In the genomic region with DNA sequence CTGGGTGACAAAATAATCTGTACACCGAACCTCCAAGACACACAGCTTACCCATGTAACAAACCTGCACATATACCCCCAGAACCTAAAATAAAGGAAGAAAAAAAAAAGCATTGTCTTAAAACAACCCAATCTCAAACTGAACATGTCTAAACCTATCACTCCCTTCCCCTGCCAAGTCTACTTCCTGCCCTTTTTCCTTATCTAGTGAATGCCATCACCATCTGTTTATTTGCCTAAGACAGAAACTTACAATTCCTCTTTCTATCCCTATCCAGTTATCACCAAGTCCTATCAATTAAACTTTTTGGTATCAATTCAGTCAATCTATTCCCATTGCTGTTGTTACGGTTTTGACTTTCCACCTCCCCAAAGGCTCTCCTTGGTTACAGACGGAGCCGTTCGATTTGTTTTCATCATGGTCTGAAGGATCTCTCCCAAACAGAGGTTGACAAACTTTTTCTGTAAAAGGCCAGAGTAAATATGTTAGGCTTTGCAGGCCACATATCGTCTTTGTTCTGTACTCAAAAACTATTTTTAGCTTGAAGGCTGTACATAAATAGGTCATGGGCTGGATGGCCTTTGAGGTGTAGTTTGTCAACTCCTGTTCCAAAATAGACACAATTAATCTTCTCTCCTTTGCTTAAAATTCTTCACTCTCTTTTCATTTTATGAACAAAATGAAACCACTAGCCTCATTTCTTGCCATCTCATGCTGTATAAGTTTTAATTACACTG, we compare ENCODE assay signal across 12 cellular contexts. TPM values are rescaled to one million over a fixed set of nuclear protein-coding genes. Genes with fewer than 3 reads are reported as not detected.
DNase-seq lines count a peak whose midpoint lies in the region; ATAC-seq and TF ChIP-seq lines count a peak whose summit lies in the region.
"Had no signal": no experiment of that assay in that cellular context is flagged by ENCODE, and none has a peak within 500 bp of the region (broad histone marks: within the 10 kb centered on the region; RNA-seq: fewer than 3 reads in every experiment).

No MANE protein-coding gene starts in this region.

- H3K36me3 ChIP-seq in endocrine pancreas (ENCODE audit: control insufficient read depth, insufficient read depth, low read length) (peaks cover 5% of the 10 kb centered on the region), mucosa of descending colon (ENCODE audit: low read depth) (peaks cover 4% of the 10 kb centered on the region)

- H3K4me3 ChIP-seq in endocrine pancreas (ENCODE audit: control insufficient read depth, insufficient read depth, low read length) = no peak overlapping the region
- H3K4me3 ChIP-seq in mucosa of descending colon = no peak overlapping the region

- H3K27me3 Mint-ChIP-seq in activated CD8-positive, alpha-beta memory T cell treated with anti-CD3 and anti-CD28 coated beads, Interleukin-2, amount 10 ng/mL, durations not matched to agents 7 days and 5 days = no peaks in the 10 kb centered on the region
- no peaks in the 10 kb centered on the region for H3K27me3 Mint-ChIP-seq in T-helper 17 cell
- H3K27me3 Mint-ChIP-seq in progenitor cell of endocrine pancreas = no peaks in the 10 kb centered on the region

- CTCF ChIA-PET in activated CD8-positive, alpha-beta memory T cell treated with anti-CD3 and anti-CD28 coated beads, Interleukin-2, amount 10 ng/mL, durations not matched to agents 7 days and 5 days (lab: Charles Lee) = no interaction called here

- H3K9me3 ChIP-seq in T-helper 17 cell (ENCODE audit: control insufficient read depth, low read length, poor library complexity, severe bottlenecking) (no peaks in the 10 kb centered on the region), endocrine pancreas (ENCODE audit: control insufficient read depth, low read length) (no peaks in the 10 kb centered on the region), mucosa of descending colon (no peaks in the 10 kb centered on the region)

- no peaks in the 10 kb centered on the region for H3K27me3 ChIP-seq in endocrine pancreas (ENCODE audit: control insufficient read depth, insufficient read depth, low read length)

- no peak overlapping the region for H3K4me3 Mint-ChIP-seq in activated CD8-positive, alpha-beta memory T cell treated with anti-CD3 and anti-CD28 coated beads, Interleukin-2, amount 10 ng/mL, durations not matched to agents 7 days and 5 days
- H3K4me3 Mint-ChIP-seq in T-helper 17 cell (no peak overlapping the region), progenitor cell of endocrine pancreas (ENCODE audit: low read depth) (no peak overlapping the region)

- H3K9ac ChIP-seq in endocrine pancreas (ENCODE audit: control insufficient read depth, insufficient read depth, low read length) = peak overlapping the region; percentile 3

- H3K36me3 Mint-ChIP-seq in activated CD8-positive, alpha-beta memory T cell treated with anti-CD3 and anti-CD28 coated beads, Interleukin-2, amount 10 ng/mL, durations not matched to agents 7 days and 5 days = peaks cover 58% of the 10 kb centered on the region
- H3K36me3 Mint-ChIP-seq in T-helper 17 cell (ENCODE audit: low read depth) (peaks cover 22% of the 10 kb centered on the region), progenitor cell of endocrine pancreas (ENCODE audit: insufficient read depth) (peaks cover 25% of the 10 kb centered on the region)

- H3K27ac Mint-ChIP-seq in activated CD8-positive, alpha-beta memory T cell treated with anti-CD3 and anti-CD28 coated beads, Interleukin-2, amount 10 ng/mL, durations not matched to agents 7 days and 5 days = peak overlapping the region; percentile 25
- H3K27ac Mint-ChIP-seq in T-helper 17 cell (peak overlapping the region; percentile 65), progenitor cell of endocrine pancreas (peak overlapping the region; percentile 9)

- peaks cover 21% of the 10 kb centered on the region for H3K4me1 Mint-ChIP-seq in activated CD8-positive, alpha-beta memory T cell treated with anti-CD3 and anti-CD28 coated beads, Interleukin-2, amount 10 ng/mL, durations not matched to agents 7 days and 5 days
- peaks cover 27% of the 10 kb centered on the region for H3K4me1 Mint-ChIP-seq in T-helper 17 cell
- peaks cover 5% of the 10 kb centered on the region for H3K4me1 Mint-ChIP-seq in progenitor cell of endocrine pancreas (ENCODE audit: low read depth)

- intact Hi-C loops in mucosa of descending colon (cut with DNase I, micrococcal nuclease) = no loop called here

- no peak for ATAC-seq in activated CD8-positive, alpha-beta memory T cell treated with anti-CD3 and anti-CD28 coated beads, Interleukin-2, amount 10 ng/mL, durations not matched to agents 7 days and 5 days
- ATAC-seq in T-helper 17 cell = no peak
- no peak for ATAC-seq in mucosa of descending colon

- H3K4me1 ChIP-seq in endocrine pancreas (ENCODE audit: control insufficient read depth, insufficient read depth, low read length) (peaks cover 7% of the 10 kb centered on the region), mucosa of descending colon (ENCODE audit: low read depth) (no peaks in the 10 kb centered on the region)

- H3K9me3 Mint-ChIP-seq in activated CD8-positive, alpha-beta memory T cell treated with anti-CD3 and anti-CD28 coated beads, Interleukin-2, amount 10 ng/mL, durations not matched to agents 7 days and 5 days (ENCODE audit: low read depth) = no peaks in the 10 kb centered on the region
- no peaks in the 10 kb centered on the region for H3K9me3 Mint-ChIP-seq in progenitor cell of endocrine pancreas (ENCODE audit: low read depth)

- no peak for TF ChIP-seq CTCF in progenitor cell of endocrine pancreas (IDR thresholded peaks at IDR 0.05; ENCODE audit: unreplicated experiment)
- TF ChIP-seq CTCF in mucosa of descending colon (IDR thresholded peaks at IDR 0.05) = no peak

- DNase-seq in activated CD8-positive, alpha-beta memory T cell treated with anti-CD3 and anti-CD28 coated beads, Interleukin-2, amount 10 ng/mL, durations not matched to agents 7 days and 5 days = no peak
- DNase-seq in activated CD8-positive, alpha-beta memory T cell treated with anti-CD3 and anti-CD28 coated beads, Interleukin-2, amount 50 U/mL, for 48 hours = no peak
- DNase-seq in T-helper 17 cell (no peak), progenitor cell of endocrine pancreas (ENCODE audit: low spot score, unreplicated experiment) (no peak), mucosa of descending colon (no peak), NCI-H1694 (lab: John Stamatoyannopoulos, UW) (no peak), mucosa of gallbladder (ENCODE audit: low spot score) (no peak)
- DNase-seq: ACHN, activated gamma-delta T cell, DMS53, WERI-Rb-1 had no signal

RNA-seq across cellular contexts. Expression of gene NOL8, which starts 12.1 kb away (rescaled TPM):
- total RNA-seq in activated CD8-positive, alpha-beta memory T cell treated with anti-CD3 and anti-CD28 coated beads, Interleukin-2, amount 10 ng/mL, durations not matched to agents 7 days and 5 days = 10 to 100 TPM; 59.7 to 64.1 TPM
- 10 to 100 TPM; 61.0 to 61.1 TPM for total RNA-seq in T-helper 17 cell
- 37.7 and 38.3 TPM in 2 replicates for total RNA-seq in progenitor cell of endocrine pancreas
- total RNA-seq in mucosa of descending colon = 10 to 100 TPM; 25.6 to 31.1 (median 25.8) TPM
- total RNA-seq in mucosa of gallbladder = 25.1 TPM

RNA-seq across cellular contexts. Expression of gene CENPP, which starts 12.7 kb away (rescaled TPM):
- 10 to 100 TPM; 22.8 to 38.3 TPM for total RNA-seq in activated CD8-positive, alpha-beta memory T cell treated with anti-CD3 and anti-CD28 coated beads, Interleukin-2, amount 10 ng/mL, durations not matched to agents 7 days and 5 days
- total RNA-seq in T-helper 17 cell = 1 to 10 TPM; 1.9 to 6.8 TPM
- total RNA-seq in progenitor cell of endocrine pancreas = 5.0 and 6.9 TPM in 2 replicates
- total RNA-seq in mucosa of descending colon = 1 to 10 TPM; 2.0 to 4.9 (median 3.3) TPM
- total RNA-seq in mucosa of gallbladder = 2.3 TPM

RNA-seq across cellular contexts. Expression of gene IARS1, which starts 19.6 kb away (rescaled TPM):
- total RNA-seq in activated CD8-positive, alpha-beta memory T cell treated with anti-CD3 and anti-CD28 coated beads, Interleukin-2, amount 10 ng/mL, durations not matched to agents 7 days and 5 days = 100 to 1,000 TPM; 146 to 179 TPM
- 10 to 100 TPM; 68.5 to 75.8 TPM for total RNA-seq in T-helper 17 cell
- 170 and 186 TPM in 2 replicates for total RNA-seq in progenitor cell of endocrine pancreas
- 10 to 100 TPM; 46.0 to 57.9 (median 57.8) TPM for total RNA-seq in mucosa of descending colon
- total RNA-seq in mucosa of gallbladder = 56.7 TPM

Comparison
In these comparisons a context has a peak if more than half of its experiments do, and no peak if none do; other contexts are left out.
1. H3K27ac Mint-ChIP-seq: peak in every context shown above with its lines; median percentile 65 in T-helper 17 cell; 25 in activated CD8-positive, alpha-beta memory T cell treated with anti-CD3 and anti-CD28 coated beads, Interleukin-2, amount 10 ng/mL, durations not matched to agents 7 days and 5 days; 9 in progenitor cell of endocrine pancreas.